15 cellular contexts compared by ENCODE assay signal in genomic region chr14:91385227-91385626, GRCh38. TPM values are rescaled to one million over a fixed set of nuclear protein-coding genes. Genes with fewer than 3 reads are reported as not detected.
DNase-seq lines count a peak whose midpoint lies in the region; ATAC-seq and TF ChIP-seq lines count a peak whose summit lies in the region.
"Had no signal": no experiment of that assay in that cellular context is flagged by ENCODE, and none has a peak within 500 bp of the region (broad histone marks: within the 10 kb centered on the region; RNA-seq: fewer than 3 reads in every experiment).

No MANE protein-coding gene starts in this region.

- peak overlapping the region; percentile 19 for H3K27ac Mint-ChIP-seq in activated CD4-positive, alpha-beta memory T cell treated with anti-CD3 and anti-CD28 coated beads for 36 hours
- no peak overlapping the region for H3K27ac Mint-ChIP-seq in activated CD4-positive, alpha-beta memory T cell treated with anti-CD3 and anti-CD28 coated beads, Interleukin-2, amount 10 ng/mL, durations not matched to agents 7 days and 5 days
- peak overlapping the region in 2 of 3 donors; percentile 54 to 85 for H3K27ac Mint-ChIP-seq in IgD-negative memory B cell
- peak overlapping the region; percentile 28 for H3K27ac Mint-ChIP-seq in activated naive CD8-positive, alpha-beta T cell treated with anti-CD3 and anti-CD28 coated beads, Interleukin-2, amount 10 ng/mL, durations not matched to agents 7 days and 5 days
- peak overlapping the region; percentile 71 for H3K27ac Mint-ChIP-seq in nephron progenitor cell

- POLR2A ChIA-PET in activated CD4-positive, alpha-beta memory T cell treated with anti-CD3 and anti-CD28 coated beads for 36 hours (lab: Charles Lee): no interaction called here
- POLR2A ChIA-PET in activated CD4-positive, alpha-beta memory T cell treated with anti-CD3 and anti-CD28 coated beads, Interleukin-2, amount 10 ng/mL, durations not matched to agents 7 days and 5 days (lab: Charles Lee): interaction anchor here (1.6 to 4.8 kb wide), 2 partner anchors 11 to 31 kb away, joined by 5 to 25 read pairs; no protein-coding TSS in a partner anchor
- POLR2A ChIA-PET in activated naive CD8-positive, alpha-beta T cell treated with anti-CD3 and anti-CD28 coated beads, Interleukin-2, amount 10 ng/mL, durations not matched to agents 7 days and 5 days (lab: Charles Lee): interaction anchor here (0.6 to 0.9 kb wide), 2 partner anchors 13 to 1193 kb away, joined by 3 read pairs; no protein-coding TSS in a partner anchor

- TF ChIP-seq CTCF in nephron progenitor cell (IDR thresholded peaks at IDR 0.05): no peak
- TF ChIP-seq CTCF in stomach (IDR thresholded peaks at IDR 0.05): no peak

- no peak overlapping the region for H3K27ac ChIP-seq in stomach
- H3K27ac ChIP-seq: colonic mucosa, HL-60, left lung had no signal

- no peak overlapping the region for H3K4me3 Mint-ChIP-seq in activated CD4-positive, alpha-beta memory T cell treated with anti-CD3 and anti-CD28 coated beads for 36 hours
- no peak overlapping the region for H3K4me3 Mint-ChIP-seq in activated CD4-positive, alpha-beta memory T cell treated with anti-CD3 and anti-CD28 coated beads, Interleukin-2, amount 10 ng/mL, durations not matched to agents 7 days and 5 days
- H3K4me3 Mint-ChIP-seq in IgD-negative memory B cell (no peak overlapping the region), nephron progenitor cell (peak overlapping the region; percentile 8)
- H3K4me3 Mint-ChIP-seq in activated naive CD8-positive, alpha-beta T cell treated with anti-CD3 and anti-CD28 coated beads, Interleukin-2, amount 10 ng/mL, durations not matched to agents 7 days and 5 days: no peak overlapping the region

- no peak for ATAC-seq in activated naive CD8-positive, alpha-beta T cell treated with anti-CD3 and anti-CD28 coated beads, Interleukin-2, amount 10 ng/mL, durations not matched to agents 7 days and 5 days (ENCODE audit: low read depth)
- no peak for ATAC-seq in GM18909 (IDR thresholded peaks at IDR 0.05; ENCODE audit: poor library complexity, unreplicated experiment)
- no peak for ATAC-seq in HG02981 (IDR thresholded peaks at IDR 0.05; ENCODE audit: unreplicated experiment)
- ATAC-seq: left lung had no signal

- CTCF ChIA-PET in activated CD4-positive, alpha-beta memory T cell treated with anti-CD3 and anti-CD28 coated beads for 36 hours (lab: Charles Lee): interaction anchor here (0.6 to 0.8 kb wide), 2 partner anchors 15 to 33 kb away, joined by 3 read pairs; no protein-coding TSS in a partner anchor
- CTCF ChIA-PET in activated CD4-positive, alpha-beta memory T cell treated with anti-CD3 and anti-CD28 coated beads, Interleukin-2, amount 10 ng/mL, durations not matched to agents 7 days and 5 days (lab: Charles Lee): no interaction called here

- no peak overlapping the region for H3K4me3 ChIP-seq in stomach
- H3K4me3 ChIP-seq: colonic mucosa, left lung had no signal

- H3K36me3 ChIP-seq in stomach: no peaks in the 10 kb centered on the region
- H3K36me3 ChIP-seq: colonic mucosa, left lung had no signal

- no peaks in the 10 kb centered on the region for H3K27me3 Mint-ChIP-seq in activated CD4-positive, alpha-beta memory T cell treated with anti-CD3 and anti-CD28 coated beads for 36 hours
- no peaks in the 10 kb centered on the region for H3K27me3 Mint-ChIP-seq in activated CD4-positive, alpha-beta memory T cell treated with anti-CD3 and anti-CD28 coated beads, Interleukin-2, amount 10 ng/mL, durations not matched to agents 7 days and 5 days
- no peaks in the 10 kb centered on the region for H3K27me3 Mint-ChIP-seq in IgD-negative memory B cell
- H3K27me3 Mint-ChIP-seq in activated naive CD8-positive, alpha-beta T cell treated with anti-CD3 and anti-CD28 coated beads, Interleukin-2, amount 10 ng/mL, durations not matched to agents 7 days and 5 days: no peaks in the 10 kb centered on the region
- H3K27me3 Mint-ChIP-seq in nephron progenitor cell (ENCODE audit: low read depth, poor library complexity): peaks cover 9% of the 10 kb centered on the region

- no peaks in the 10 kb centered on the region for H3K27me3 ChIP-seq in stomach
- H3K27me3 ChIP-seq: colonic mucosa, left lung had no signal

- peaks cover 8% of the 10 kb centered on the region for H3K36me3 Mint-ChIP-seq in activated CD4-positive, alpha-beta memory T cell treated with anti-CD3 and anti-CD28 coated beads for 36 hours
- peaks cover 60% of the 10 kb centered on the region for H3K36me3 Mint-ChIP-seq in activated CD4-positive, alpha-beta memory T cell treated with anti-CD3 and anti-CD28 coated beads, Interleukin-2, amount 10 ng/mL, durations not matched to agents 7 days and 5 days (ENCODE audit: low read depth)
- peaks cover 7% of the 10 kb centered on the region for H3K36me3 Mint-ChIP-seq in IgD-negative memory B cell
- H3K36me3 Mint-ChIP-seq in activated naive CD8-positive, alpha-beta T cell treated with anti-CD3 and anti-CD28 coated beads, Interleukin-2, amount 10 ng/mL, durations not matched to agents 7 days and 5 days: peaks cover 22% of the 10 kb centered on the region
- peaks cover 10% of the 10 kb centered on the region for H3K36me3 Mint-ChIP-seq in nephron progenitor cell (ENCODE audit: low read depth)

- no peak for DNase-seq in activated CD4-positive, alpha-beta memory T cell treated with anti-CD3 and anti-CD28 coated beads for 36 hours
- no peak for DNase-seq in activated CD4-positive, alpha-beta memory T cell treated with anti-CD3 and anti-CD28 coated beads, Interleukin-2, amount 10 ng/mL, durations not matched to agents 7 days and 5 days
- no peak for DNase-seq in activated naive CD8-positive, alpha-beta T cell treated with anti-CD3 and anti-CD28 coated beads, Interleukin-2, amount 10 ng/mL, durations not matched to agents 7 days and 5 days
- DNase-seq in nephron progenitor cell (no peak), stomach (no peak)
- DNase-seq: activated CD4-positive, alpha-beta T cell treated with anti-CD3 and anti-CD28 coated beads for 1 hour; colonic mucosa; left lung; NCI-H1417; NCI-H526 treated with DMSO at 0.1 percent for 48 hours; small intestine had no signal

- intact Hi-C loops in activated CD4-positive, alpha-beta memory T cell treated with anti-CD3 and anti-CD28 coated beads for 36 hours (cut with micrococcal nuclease): no loop called here
- intact Hi-C loops in stomach (cut with DNase I; ENCODE audit: low total_unique reads): no loop called here

- 91 to 95% (median 93%) methylated on average over 4 to 9 of the region's 9 CpGs for WGBS in stomach, 5 donors

- H3K9me3 ChIP-seq in stomach: no peaks in the 10 kb centered on the region
- H3K9me3 ChIP-seq: colonic mucosa, left lung had no signal

- H3K9me3 Mint-ChIP-seq in activated CD4-positive, alpha-beta memory T cell treated with anti-CD3 and anti-CD28 coated beads for 36 hours: no peaks in the 10 kb centered on the region
- H3K9me3 Mint-ChIP-seq in activated CD4-positive, alpha-beta memory T cell treated with anti-CD3 and anti-CD28 coated beads, Interleukin-2, amount 10 ng/mL, durations not matched to agents 7 days and 5 days: no peaks in the 10 kb centered on the region
- H3K9me3 Mint-ChIP-seq in IgD-negative memory B cell: no peaks in the 10 kb centered on the region
- H3K9me3 Mint-ChIP-seq in activated naive CD8-positive, alpha-beta T cell treated with anti-CD3 and anti-CD28 coated beads, Interleukin-2, amount 10 ng/mL, durations not matched to agents 7 days and 5 days: no peaks in the 10 kb centered on the region
- H3K9me3 Mint-ChIP-seq in nephron progenitor cell: no peaks in the 10 kb centered on the region

- TF ChIP-seq POLR2A in stomach (IDR thresholded peaks at IDR 0.05): no peak

- peaks cover 85% of the 10 kb centered on the region for H3K4me1 Mint-ChIP-seq in activated CD4-positive, alpha-beta memory T cell treated with anti-CD3 and anti-CD28 coated beads for 36 hours (ENCODE audit: low read depth)
- H3K4me1 Mint-ChIP-seq in activated CD4-positive, alpha-beta memory T cell treated with anti-CD3 and anti-CD28 coated beads, Interleukin-2, amount 10 ng/mL, durations not matched to agents 7 days and 5 days: peaks cover 85% of the 10 kb centered on the region
- H3K4me1 Mint-ChIP-seq in IgD-negative memory B cell (peaks cover 59 to 78% (median 67%) of the 10 kb centered on the region in 3 donors), nephron progenitor cell (peaks cover 85% of the 10 kb centered on the region)
- peaks cover 70% of the 10 kb centered on the region for H3K4me1 Mint-ChIP-seq in activated naive CD8-positive, alpha-beta T cell treated with anti-CD3 and anti-CD28 coated beads, Interleukin-2, amount 10 ng/mL, durations not matched to agents 7 days and 5 days

- TF ChIP-seq EP300 in stomach (IDR thresholded peaks at IDR 0.05): no peak

- peaks cover 20 to 51% (median 35%) of the 10 kb centered on the region in 4 donors for H3K4me1 ChIP-seq in stomach

RNA-seq across cellular contexts. Expression of gene CCDC88C, which starts 32.4 kb away (rescaled TPM):
- total RNA-seq in activated CD4-positive, alpha-beta memory T cell treated with anti-CD3 and anti-CD28 coated beads for 36 hours: 10 to 100 TPM; 73.0 to 74.7 TPM
- 100 to 1,000 TPM; 168 to 175 TPM for total RNA-seq in activated CD4-positive, alpha-beta memory T cell treated with anti-CD3 and anti-CD28 coated beads, Interleukin-2, amount 10 ng/mL, durations not matched to agents 7 days and 5 days
- polyA plus RNA-seq in IgD-negative memory B cell: 30.5 TPM
- total RNA-seq in activated naive CD8-positive, alpha-beta T cell treated with anti-CD3 and anti-CD28 coated beads, Interleukin-2, amount 10 ng/mL, durations not matched to agents 7 days and 5 days: 100 to 1,000 TPM; 206 to 209 TPM
- total RNA-seq in stomach: 10 to 100 TPM; 19.3 to 66.9 (median 41.5) TPM
- polyA plus RNA-seq in stomach: 10 to 100 TPM; 10.5 to 13.0 (median 12.4) TPM
